Comparison of ENCODE assay signal across 27 cellular contexts in genomic region chr3:7879572-7879971, GRCh38.
"Had no signal": no experiment of that assay in that cellular context is flagged by ENCODE, and none has a peak within 500 bp of the region (broad histone marks: within the 10 kb centered on the region; RNA-seq: fewer than 3 reads in every experiment).

No MANE protein-coding gene starts in this region.

- H3K4me3 ChIP-seq: adrenal gland, body of pancreas, gastrocnemius medialis, heart left ventricle had no signal

- ATAC-seq: activated CD4-positive, alpha-beta T cell treated with anti-CD3 and anti-CD28 coated beads for 36 hours; activated CD8-positive, alpha-beta T cell treated with anti-CD3 and anti-CD28 coated beads for 36 hours; activated T-cell treated with anti-CD3 and anti-CD28 coated beads, Interleukin-2, amount 50 U/mL, for 4 hours; body of pancreas; effector memory CD8-positive, alpha-beta T cell; esophagus mucosa; foreskin keratinocyte; gastrocnemius medialis; heart left ventricle had no signal

- H3K27ac ChIP-seq: adrenal gland, body of pancreas, foreskin keratinocyte, gastrocnemius medialis, heart left ventricle had no signal

- H3K27me3 Mint-ChIP-seq: activated CD4-positive, alpha-beta T cell treated with anti-CD3 and anti-CD28 coated beads for 36 hours; activated CD8-positive, alpha-beta T cell treated with anti-CD3 and anti-CD28 coated beads for 36 hours; effector memory CD8-positive, alpha-beta T cell had no signal

- H3K9me3 ChIP-seq: adrenal gland, gastrocnemius medialis, heart left ventricle had no signal

- H3K27ac Mint-ChIP-seq: activated CD4-positive, alpha-beta T cell treated with anti-CD3 and anti-CD28 coated beads for 36 hours; activated CD8-positive, alpha-beta T cell treated with anti-CD3 and anti-CD28 coated beads for 36 hours; activated naive CD4-positive, alpha-beta T cell treated with anti-CD3 and anti-CD28 coated beads for 36 hours; activated T-helper 1 cell treated with anti-CD3 and anti-CD28 coated beads, Interleukin-12 subunit alpha, Interleukin-12 subunit beta, Interleukin-2, Interleukin-4 antibody, amounts not matched to agents 30 ng/mL and 10 ng/mL and 1 ng/mL, durations not matched to agents 14 hours and 24 hours and 36 hours; effector memory CD8-positive, alpha-beta T cell had no signal

- H3K36me3 ChIP-seq: adrenal gland, gastrocnemius medialis, heart left ventricle had no signal

- H3K27me3 ChIP-seq: adrenal gland, body of pancreas, foreskin keratinocyte, gastrocnemius medialis, heart left ventricle had no signal

- H3K4me1 ChIP-seq: body of pancreas, gastrocnemius medialis had no signal

- DNase-seq: activated CD4-positive, alpha-beta T cell treated with anti-CD3 and anti-CD28 coated beads for 36 hours; activated CD4-positive, alpha-beta T cell treated with anti-CD3 and anti-CD28 coated beads, Interleukin-2, amount 50 U/mL, for 1 hour; activated CD4-positive, alpha-beta T cell treated with anti-CD3 and anti-CD28 coated beads, Interleukin-2, amount 50 U/mL, for 48 hours; activated CD4-positive, CD25-positive, alpha-beta regulatory T cell; activated CD4-positive, CD25-positive, alpha-beta regulatory T cell treated with anti-CD3 and anti-CD28 coated beads, Interleukin-2, amount 50 U/mL, for 72 hours; activated CD8-positive, alpha-beta memory T cell treated with anti-CD3 and anti-CD28 coated beads for 24 hours; activated CD8-positive, alpha-beta T cell treated with anti-CD3 and anti-CD28 coated beads for 36 hours; activated effector memory CD4-positive, alpha-beta T cell treated with Interleukin-2 at 50 U/mL for 16 hours; activated gamma-delta T cell treated with Interleukin-2 at 50 U/mL for 16 hours; activated naive CD4-positive, alpha-beta T cell treated with anti-CD3 and anti-CD28 coated beads for 36 hours; activated T-cell treated with anti-CD3 and anti-CD28 coated beads, Interleukin-2, amount 50 U/mL, for 4 hours; adrenal gland; amygdala; aorta; body of pancreas; caudate nucleus; cortex of kidney; dermis blood vessel endothelial cell; effector CD4-positive, alpha-beta T cell; effector memory CD8-positive, alpha-beta T cell; foreskin keratinocyte; gastrocnemius medialis; glutamatergic neuron; heart left ventricle; T-helper 2 cell had no signal

- H3K4me3 Mint-ChIP-seq: activated CD4-positive, alpha-beta T cell treated with anti-CD3 and anti-CD28 coated beads for 36 hours; activated CD8-positive, alpha-beta T cell treated with anti-CD3 and anti-CD28 coated beads for 36 hours; activated naive CD4-positive, alpha-beta T cell treated with anti-CD3 and anti-CD28 coated beads for 36 hours; activated T-cell treated with anti-CD3 and anti-CD28 coated beads, Interleukin-2, amount 50 U/mL, for 4 hours; activated T-helper 1 cell treated with anti-CD3 and anti-CD28 coated beads, Interleukin-12 subunit alpha, Interleukin-12 subunit beta, Interleukin-2, Interleukin-4 antibody, amounts not matched to agents 30 ng/mL and 10 ng/mL and 1 ng/mL, durations not matched to agents 14 hours and 24 hours and 36 hours; effector memory CD8-positive, alpha-beta T cell had no signal
